ENCODE assay signal across 7 cellular contexts in genomic region chr5:118987988-118988945, GRCh38. TPM values are rescaled to one million over a fixed set of nuclear protein-coding genes. Genes with fewer than 3 reads are reported as not detected.
DNase-seq lines count a peak whose midpoint lies in the region; ATAC-seq, FAIRE-seq and TF ChIP-seq lines count a peak whose summit lies in the region.

DTWD2 (minus strand) TSS chr5:118988547; CDS start chr5:118988511, 36 bp downstream.

- ATAC-seq in GM18505 (IDR thresholded peaks at IDR 0.05; ENCODE audit: unreplicated experiment) (peak; percentile 96), HG02970 (IDR thresholded peaks at IDR 0.05; ENCODE audit: low FRiP score, unreplicated experiment) (peak; percentile 99)

- peaks cover 12% of the 10 kb centered on the region for H3K4me1 Mint-ChIP-seq in astrocyte (ENCODE audit: low read depth, unreplicated experiment)

- peak within 1 kb of the TSS; percentile 95 for H3K4me2 ChIP-seq in astrocyte (ENCODE audit: low read length)

- H3K36me3 Mint-ChIP-seq in astrocyte (ENCODE audit: low read depth, unreplicated experiment), result no peaks in the 10 kb centered on the region

- peak within 1 kb of the TSS; percentile 77 for H3K4me3 ChIP-seq in astrocyte (ENCODE audit: insufficient read depth, low read depth, low read length)
- peak within 1 kb of the TSS; percentile 79 for H3K4me3 ChIP-seq in rectal smooth muscle tissue (ENCODE audit: low read length)

- no peak for FAIRE-seq in astrocyte (lab: Jason Lieb, UNC)

- DNase-seq in NCI-H187 (lab: John Stamatoyannopoulos, UW) (peak; percentile 88 to 89), T-helper 2 cell (peak; percentile 82 to 95 (median 85)), astrocyte (ENCODE audit: low read depth) (peak; percentile 78), hepatic stellate cell (ENCODE audit: low spot score) (peak; percentile 92)

- H3K27me3 ChIP-seq in astrocyte (ENCODE audit: insufficient read depth, low read length), result no peaks in the 10 kb centered on the region
- no peaks in the 10 kb centered on the region for H3K27me3 ChIP-seq in rectal smooth muscle tissue (ENCODE audit: control insufficient read depth, insufficient read depth, low read length)

- H3K27ac Mint-ChIP-seq in astrocyte (ENCODE audit: unreplicated experiment), result no peak within 1 kb of the TSS

- H3K9me3 Mint-ChIP-seq in astrocyte (ENCODE audit: unreplicated experiment), result peaks cover 5% of the 10 kb centered on the region

- peak within 1 kb of the TSS; percentile 95 for H2AFZ ChIP-seq in astrocyte (ENCODE audit: low read depth, low read length)

- TF ChIP-seq POLR2A in GM18505 (IDR thresholded peaks at IDR 0.05; ENCODE audit: borderline replicate concordance, extremely low read depth, insufficient read depth, insufficient read length), result peak; percentile 59

- H4K20me1 ChIP-seq in astrocyte (ENCODE audit: insufficient read depth, low read length), result no peaks in the 10 kb centered on the region

- peak within 1 kb of the TSS; percentile 86 for H3K9ac ChIP-seq in astrocyte (ENCODE audit: low read length)
- peak within 1 kb of the TSS; percentile 43 for H3K9ac ChIP-seq in rectal smooth muscle tissue (ENCODE audit: low read length)

- no peaks in the 10 kb centered on the region for H3K27me3 Mint-ChIP-seq in astrocyte (ENCODE audit: low read depth, unreplicated experiment)

- H3K9me3 ChIP-seq in astrocyte (ENCODE audit: insufficient read depth, low read depth, low read length), result no peaks in the 10 kb centered on the region

- peak within 1 kb of the TSS; percentile 77 for H3K4me3 Mint-ChIP-seq in astrocyte (ENCODE audit: unreplicated experiment)

- H3K79me2 ChIP-seq in astrocyte (ENCODE audit: insufficient read depth, low read length), result peaks cover 2% of the 10 kb centered on the region

- H3K27ac ChIP-seq in astrocyte (ENCODE audit: low read depth, low read length), result peak within 1 kb of the TSS; percentile 82
- H3K27ac ChIP-seq in rectal smooth muscle tissue (ENCODE audit: low read depth, low read length), result peak within 1 kb of the TSS; percentile 87

- peak; percentile 58 for TF ChIP-seq CTCF in astrocyte (IDR thresholded peaks at IDR 0.05; ENCODE audit: insufficient read depth, low read depth, low read length)

- H3K4me1 ChIP-seq in astrocyte (ENCODE audit: insufficient read depth, low read length), result peaks cover 12% of the 10 kb centered on the region
- H3K4me1 ChIP-seq in rectal smooth muscle tissue (ENCODE audit: control insufficient read depth, insufficient read depth, low read length), result peaks cover 6% of the 10 kb centered on the region

- H3K36me3 ChIP-seq in astrocyte (ENCODE audit: insufficient read depth, low read length), result no peaks in the 10 kb centered on the region
- H3K36me3 ChIP-seq in rectal smooth muscle tissue (ENCODE audit: control insufficient read depth, insufficient read depth, low read length), result no peaks in the 10 kb centered on the region

RNA-seq across cellular contexts. Expression of gene DTWD2, which starts in this region (rescaled TPM):
- 4.9 and 5.3 TPM in 2 replicates for total RNA-seq in astrocyte

Comparison
In these comparisons a context has a peak if more than half of its experiments do, and no peak if none do; other contexts are left out.
1. Peak in every context shown above with its lines: DNase-seq, ATAC-seq, H3K4me3 ChIP-seq and H3K27ac ChIP-seq.